17 cellular contexts compared by ENCODE assay signal in genomic region chr12:80504389-80505153, GRCh38.
DNase-seq lines count a peak whose midpoint lies in the region; ATAC-seq, FAIRE-seq and TF ChIP-seq lines count a peak whose summit lies in the region.
"Had no signal": no experiment of that assay in that cellular context is flagged by ENCODE, and none has a peak within 500 bp of the region (broad histone marks: within the 10 kb centered on the region; RNA-seq: fewer than 3 reads in every experiment).

No MANE protein-coding gene starts in this region.

- H3K4me2 ChIP-seq in GM12878 (ENCODE audit: control insufficient read depth, insufficient read depth): no peak overlapping the region

- BruUV-seq in GM12878 (replicated peaks; lab: Mats Ljungman, UMichigan): no TSS peak

- ATAC-seq in GM18499 (IDR thresholded peaks at IDR 0.05; ENCODE audit: insufficient read depth, unreplicated experiment) (peak; percentile 67), GM21786 (IDR thresholded peaks at IDR 0.05; ENCODE audit: unreplicated experiment) (peak; percentile 60), HG03558 (IDR thresholded peaks at IDR 0.05; ENCODE audit: extremely low read depth, unreplicated experiment) (peak; percentile 51), GM12878 (peak; percentile 64)
- ATAC-seq in activated T-helper 17 cell treated with anti-CD3 and anti-CD28 coated beads, Interleukin-2, amount 50 U/mL, for 72 hours (replicated peaks): no peak
- ATAC-seq: body of pancreas; effector memory CD8-positive, alpha-beta T cell had no signal

- H3K4me1 Mint-ChIP-seq in activated T-helper 17 cell treated with anti-CD3 and anti-CD28 coated beads, Interleukin-2, amount 50 U/mL, for 72 hours: no peaks in the 10 kb centered on the region

- WGBS in GM12878 (ENCODE audit: insufficient coverage, insufficient replicate concordance, low lambda C conversion rate, missing lambda C conversion rate): 9% methylated on average over 2 of the region's 2 CpGs
- WGBS in spleen, 5 donors: 57 to 79% (median 72%) methylated on average over 2 of the region's 2 CpGs

- CTCF ChIA-PET in GM12878 (lab: Yijun Ruan, JAX): no interaction called here

- H3K27ac ChIP-seq in GM12878 (ENCODE audit: control insufficient read depth, insufficient read depth) (no peak overlapping the region), breast epithelium (no peak overlapping the region), spleen (no peak overlapping the region)
- H3K27ac ChIP-seq: body of pancreas, GM23248 had no signal

- H3K79me2 ChIP-seq in GM12878 (ENCODE audit: control insufficient read depth, insufficient read depth, low read length): no peaks in the 10 kb centered on the region

- peak; percentile 69 for FAIRE-seq in GM12878 (lab: Jason Lieb, UNC)
- FAIRE-seq: GM18507 had no signal

- H3K9me3 Mint-ChIP-seq in activated T-helper 17 cell treated with anti-CD3 and anti-CD28 coated beads, Interleukin-2, amount 50 U/mL, for 72 hours: no peaks in the 10 kb centered on the region
- H3K9me3 Mint-ChIP-seq: activated T-helper 2 cell treated with anti-CD3 and anti-CD28 coated beads, Interferon-gamma antibody, Interleukin-2, Interleukin-4, amounts not matched to agents 10 μg/mL and 5 μg/mL and 100 μg/mL, durations not matched to agents 14 hours and 24 hours and 36 hours; effector memory CD8-positive, alpha-beta T cell had no signal

- H3K27ac Mint-ChIP-seq in activated T-helper 17 cell treated with anti-CD3 and anti-CD28 coated beads, Interleukin-2, amount 50 U/mL, for 72 hours: no peak overlapping the region
- H3K27ac Mint-ChIP-seq: activated T-helper 2 cell treated with anti-CD3 and anti-CD28 coated beads, Interferon-gamma antibody, Interleukin-2, Interleukin-4, amounts not matched to agents 10 μg/mL and 5 μg/mL and 100 μg/mL, durations not matched to agents 14 hours and 24 hours and 36 hours; effector memory CD8-positive, alpha-beta T cell had no signal

- H3K36me3 ChIP-seq in GM12878 (ENCODE audit: control insufficient read depth in 2 of 2, insufficient read depth in 2 of 2, low read length in 1 of 2): no peaks in the 10 kb centered on the region
- H3K36me3 ChIP-seq in breast epithelium: no peaks in the 10 kb centered on the region
- H3K36me3 ChIP-seq in spleen: no peaks in the 10 kb centered on the region

- in situ Hi-C loops in GM12878 (cut with MboI): no loop called here

- H3K27me3 Mint-ChIP-seq in activated T-helper 17 cell treated with anti-CD3 and anti-CD28 coated beads, Interleukin-2, amount 50 U/mL, for 72 hours: no peaks in the 10 kb centered on the region
- H3K27me3 Mint-ChIP-seq: effector memory CD8-positive, alpha-beta T cell had no signal

- TF ChIP-seq CTCF in GM12878 (IDR thresholded peaks at IDR 0.05 in 2 of 3, conservative IDR thresholded peaks at IDR 0.05 in 1 of 3; ENCODE audit: control insufficient read depth in 2 of 3, extremely low read depth in 1 of 3, insufficient read depth in 1 of 3, low read depth in 3 of 3, low read length in 3 of 3) (no peak), breast epithelium (IDR thresholded peaks at IDR 0.05) (no peak), spleen (IDR thresholded peaks at IDR 0.05 in 8 of 11, conservative IDR thresholded peaks at IDR 0.05 in 3 of 11) (no peak)

- no peaks in the 10 kb centered on the region for H3K36me3 Mint-ChIP-seq in activated T-helper 17 cell treated with anti-CD3 and anti-CD28 coated beads, Interleukin-2, amount 50 U/mL, for 72 hours (ENCODE audit: low read depth)

- no peak overlapping the region for H3K9ac ChIP-seq in GM12878 (ENCODE audit: control insufficient read depth, insufficient read depth, low read length)
- H3K9ac ChIP-seq: GM23248 had no signal

- POLR2A ChIA-PET in GM12878 (lab: Charles Lee): no interaction called here

- H3K27me3 ChIP-seq in GM12878 (replicated peaks in 1 of 2; ENCODE audit: control insufficient read depth in 2 of 2, insufficient read depth in 2 of 2, low read length in 1 of 2) (no peaks in the 10 kb centered on the region), breast epithelium (no peaks in the 10 kb centered on the region), spleen (replicated peaks in 1 of 7) (no peaks in the 10 kb centered on the region)
- H3K27me3 ChIP-seq: body of pancreas had no signal

- no peak for TF ChIP-seq EP300 in GM12878 (IDR thresholded peaks at IDR 0.05; ENCODE audit: borderline replicate concordance in 1 of 2, control insufficient read depth in 1 of 2, low read depth in 2 of 2, low read length in 2 of 2)

- no peak overlapping the region for H3K4me3 ChIP-seq in GM12878
- H3K4me3 ChIP-seq in breast epithelium: no peak overlapping the region
- no peak overlapping the region for H3K4me3 ChIP-seq in spleen
- H3K4me3 ChIP-seq: body of pancreas, GM23248 had no signal

- no peak overlapping the region for H2AFZ ChIP-seq in GM12878 (ENCODE audit: control insufficient read depth, low read depth, low read length)
- H2AFZ ChIP-seq: GM23248 had no signal

- H4K20me1 ChIP-seq in GM12878 (ENCODE audit: control insufficient read depth, insufficient read depth): no peaks in the 10 kb centered on the region

- no peak for TF ChIP-seq RAD21 in GM12878 (IDR thresholded peaks at IDR 0.05; ENCODE audit: insufficient read depth, low read depth, low read length)

- SMC1A ChIA-PET in GM12878 (lab: Charles Lee; ENCODE audit: uncharacterized antibody, unreplicated experiment): interaction anchor here (1.2 kb wide), 1 partner anchor 22 kb away, joined by 3 read pairs; no protein-coding TSS in a partner anchor

- no peak for DNase-seq in GM12878 (ENCODE audit: low read depth, low spot score)
- DNase-seq in breast epithelium (ENCODE audit: low spot score in 2 of 2): no peak
- DNase-seq in stimulated activated CD4-positive, alpha-beta T cell treated with anti-CD3 and anti-CD28 coated beads, Interleukin-4, amount 100 ng/mL, for 4 hours: no peak
- DNase-seq in spleen: no peak
- DNase-seq: activated CD4-positive, alpha-beta T cell treated with anti-CD3 and anti-CD28 coated beads, Interleukin-2, amount 50 U/mL, for 4 hours; body of pancreas; DMS79 treated with DMSO at 0.1 percent for 48 hours; effector memory CD8-positive, alpha-beta T cell; glutamatergic neuron; GM23248; NCI-H2227 treated with DMSO at 0.1 percent for 48 hours had no signal

- H3K4me1 ChIP-seq in GM12878 (ENCODE audit: control insufficient read depth, insufficient read depth, low read length) (no peaks in the 10 kb centered on the region), breast epithelium (no peaks in the 10 kb centered on the region), spleen (no peaks in the 10 kb centered on the region)
- H3K4me1 ChIP-seq: body of pancreas had no signal

- no peaks in the 10 kb centered on the region for H3K9me3 ChIP-seq in GM12878 (replicated peaks; ENCODE audit: control insufficient read depth, insufficient read depth, low read length)
- no peaks in the 10 kb centered on the region for H3K9me3 ChIP-seq in breast epithelium
- no peaks in the 10 kb centered on the region for H3K9me3 ChIP-seq in spleen
- H3K9me3 ChIP-seq: body of pancreas had no signal

- intact Hi-C loops in GM12878 (cut with micrococcal nuclease; ENCODE audit: unreplicated experiment) (no loop called here), breast epithelium (cut with DNase I; ENCODE audit: low total_unique reads) (no loop called here), spleen (cut with DNase I; ENCODE audit: low total_unique reads) (no loop called here)

- RAD21 ChIA-PET in GM12878 (lab: Charles Lee; ENCODE audit: unreplicated experiment): no interaction called here

- H3K4me3 Mint-ChIP-seq in activated T-helper 17 cell treated with anti-CD3 and anti-CD28 coated beads, Interleukin-2, amount 50 U/mL, for 72 hours: no peak overlapping the region
- H3K4me3 Mint-ChIP-seq: effector memory CD8-positive, alpha-beta T cell had no signal

- no peak for TF ChIP-seq POLR2A in GM12878 (IDR thresholded peaks at IDR 0.05; ENCODE audit: low read depth, low read length)
- TF ChIP-seq POLR2A in breast epithelium (IDR thresholded peaks at IDR 0.05): no peak
- TF ChIP-seq POLR2A in spleen (IDR thresholded peaks at IDR 0.05): no peak

TF ChIP-seq in GM12878, 131 proteins besides CTCF, POLR2A, EP300 and RAD21:
- TF ChIP-seq BCL3 (IDR thresholded peaks at IDR 0.05; ENCODE audit: borderline replicate concordance, insufficient read depth, low read depth, low read length, poor library complexity, severe bottlenecking): no peak
- peak; percentile 59; the same call in 1 of the 2 replicates for TF ChIP-seq SPI1 (IDR thresholded peaks at IDR 0.05; ENCODE audit: borderline replicate concordance, insufficient read depth, low read depth, low read length)
- no peak for TF ChIP-seq SRF (IDR thresholded peaks at IDR 0.05; ENCODE audit: low read depth in 2 of 2, low read length in 2 of 2)
